In the genomic region with DNA sequence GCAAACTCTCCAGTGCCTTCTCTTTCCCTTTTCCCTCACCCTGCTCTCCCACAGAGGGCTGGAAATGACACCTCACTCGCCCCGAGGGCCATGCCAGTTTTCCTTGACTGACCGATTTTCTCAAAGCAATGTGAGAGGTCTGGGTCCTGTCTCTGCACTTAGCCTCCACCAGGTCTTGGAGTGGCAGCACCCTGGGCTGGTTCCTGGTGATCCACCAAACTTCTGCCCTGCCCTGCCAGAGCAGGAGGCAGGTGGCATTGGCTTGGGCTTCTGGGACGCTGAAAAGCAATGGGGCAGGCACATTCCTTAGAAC, we compare ENCODE assay signal across 8 cellular contexts.
A peak's percentile ranks its signal among the peaks of the same experiment; 100 is the strongest.
DNase-seq lines count a peak whose midpoint lies in the region; ATAC-seq and TF ChIP-seq lines count a peak whose summit lies in the region.

No MANE protein-coding gene starts in this region.

- no peak overlapping the region for H3T11ph ChIP-seq in H9 (ENCODE audit: low read length)

- peaks cover 6% of the 10 kb centered on the region for H3K79me1 ChIP-seq in H9 (ENCODE audit: insufficient read depth, low read depth, low read length, poor library complexity, severe bottlenecking)

- TF ChIP-seq CTCF in H9 (conservative IDR thresholded peaks at IDR 0.05) (no peak), retinal pigment epithelial cell (conservative IDR thresholded peaks at IDR 0.05; ENCODE audit: low read depth, low read length) (no peak)

- H3K36me3 ChIP-seq in iPS DF 6.9 (ENCODE audit: control insufficient read depth, insufficient read depth, low read length): no peaks in the 10 kb centered on the region; the same call in 1 of the 2 replicates

- H3K27ac Mint-ChIP-seq in H9 (0 out of 7 replicates have a peak overlapping the region, but pooled peaks of 1 of the 3 experiments have one; percentile 34), T-cell (peak overlapping the region; percentile 99)

- POLR2A ChIA-PET in T-cell (lab: Charles Lee): interaction anchor here (0.6 to 2.0 kb wide), 2 partner anchors 21 to 392 kb away, joined by 6 to 18 read pairs; no protein-coding TSS in a partner anchor

- peak overlapping the region; percentile 73 to 91 for H3K4me3 Mint-ChIP-seq in H9
- peak overlapping the region; percentile 84 to 94 (median 91) for H3K4me3 Mint-ChIP-seq in T-cell

- H3K23ac ChIP-seq in H9 (ENCODE audit: insufficient read length, low read depth, low read length): no peak overlapping the region

- no peak overlapping the region for H3K4ac ChIP-seq in H9 (ENCODE audit: low read depth, low read length)

- H3K14ac ChIP-seq in H9 (ENCODE audit: insufficient read depth, low read length): no peak overlapping the region

- H3K27me3 Mint-ChIP-seq in H9 (ENCODE audit: low read depth) (peaks cover 4% of the 10 kb centered on the region; the same call in 1 of the 2 replicates), T-cell (no peaks in the 10 kb centered on the region)

- H2AK5ac ChIP-seq in H9 (ENCODE audit: insufficient read length, low read length): no peak overlapping the region

- no CpG with 5 or more reads among the region's 4 CpGs for WGBS in H9 (ENCODE audit: extremely low coverage, insufficient read length, low lambda C conversion rate)
- WGBS in iPS DF 6.9 (ENCODE audit: insufficient coverage, insufficient read length): no CpG with 5 or more reads among the region's 4 CpGs

- no peak overlapping the region for H4K91ac ChIP-seq in H9 (ENCODE audit: insufficient read length, low read depth, low read length)

- no peak overlapping the region for H2BK5ac ChIP-seq in H9 (ENCODE audit: insufficient read length, low read length)

- H3K27ac ChIP-seq in H9 (ENCODE audit: insufficient read length, low read depth, low read length) (no peak overlapping the region), iPS DF 6.9 (ENCODE audit: low read length) (no peak overlapping the region)

- H3K4me3 ChIP-seq in iPS DF 6.9 (ENCODE audit: low read length) (peak overlapping the region; percentile 89; the same call in 1 of the 2 replicates), retinal pigment epithelial cell (ENCODE audit: low read length) (peak overlapping the region; percentile 54)

- peak overlapping the region; percentile 19 for H3K18ac ChIP-seq in H9 (ENCODE audit: insufficient read length, low read depth, low read length)

- H3K9me3 ChIP-seq in H9 (ENCODE audit: control insufficient read depth, low read depth, low read length) (no peaks in the 10 kb centered on the region), iPS DF 6.9 (ENCODE audit: control insufficient read depth, insufficient read depth, low read length) (no peaks in the 10 kb centered on the region)

- H2BK120ac ChIP-seq in H9 (ENCODE audit: low read depth, low read length, poor library complexity, severe bottlenecking): no peak overlapping the region

- H3K9me3 Mint-ChIP-seq in H9 (no peaks in the 10 kb centered on the region; a peak in 2 of 5 replicates), T-cell (no peaks in the 10 kb centered on the region)

- H3K56ac ChIP-seq in H9 (ENCODE audit: insufficient read length, low read depth, low read length): no peak overlapping the region

- H3K4me1 Mint-ChIP-seq in H9: peaks cover 47 to 60% of the 10 kb centered on the region in 2 experiments
- H3K4me1 Mint-ChIP-seq in T-cell: peaks cover 61 to 65% (median 62%) of the 10 kb centered on the region in 3 donors

- no peak overlapping the region for H3K9ac ChIP-seq in H9 (ENCODE audit: extremely low read depth, insufficient read length, low read length)

- no peak overlapping the region for H4K5ac ChIP-seq in H9 (ENCODE audit: insufficient read length, low read depth, low read length)

- no peak overlapping the region for H2AFZ ChIP-seq in H9 (ENCODE audit: low read length)

- CTCF ChIA-PET in T-cell (lab: Charles Lee): interaction anchor here in 1 of 2 donors (1.3 kb wide), 1 partner anchor 20 kb away, joined by 4 read pairs; no protein-coding TSS in a partner anchor

- peak overlapping the region; percentile 78 for H3K4me2 ChIP-seq in H9 (ENCODE audit: insufficient read depth, insufficient read length, low read length)

- ATAC-seq in T-cell (replicated peaks in 1 of 4): no peak

- H3K4me1 ChIP-seq in H9 (ENCODE audit: insufficient read depth, low read length) (peaks cover 9% of the 10 kb centered on the region; the same call in 1 of the 2 replicates), iPS DF 6.9 (ENCODE audit: control insufficient read depth, insufficient read depth, low read length) (peaks cover 15% of the 10 kb centered on the region)

- DNase-seq in H9 (no peak), T-cell (no peak), iPS DF 6.9 (ENCODE audit: low read depth, low spot score) (no peak), retinal pigment epithelial cell (ENCODE audit: low read depth) (no peak), NCI-H187 treated with DMSO at 0.1 percent for 48 hours (lab: John Stamatoyannopoulos, UW) (no peak), nucleus accumbens (lab: John Stamatoyannopoulos, UW) (no peak), cerebellar cortex (ENCODE audit: low spot score) (no peak), ecto neural progenitor cell (ENCODE audit: low spot score) (no peak)

- H3K27me3 ChIP-seq in H9 (ENCODE audit: insufficient read depth, low read length): no peaks in the 10 kb centered on the region; the same call in 1 of the 2 replicates
- no peaks in the 10 kb centered on the region for H3K27me3 ChIP-seq in iPS DF 6.9 (ENCODE audit: control insufficient read depth, insufficient read depth, low read length)

- H3K79me2 ChIP-seq in H9 (ENCODE audit: insufficient read depth, low read length): peaks cover 5% of the 10 kb centered on the region; the same call in 1 of the 2 replicates

- peaks cover 0 to 7% (median 3%) of the 10 kb centered on the region in 3 experiments; a peak in 4 of 7 replicates for H3K36me3 Mint-ChIP-seq in H9 (ENCODE audit: insufficient read depth in 1 of 3, low read depth in 3 of 3)
- H3K36me3 Mint-ChIP-seq in T-cell: no peaks in the 10 kb centered on the region

- no peak overlapping the region for H4K8ac ChIP-seq in H9 (replicated peaks; ENCODE audit: insufficient read length, low read depth, low read length)

- peaks cover 11% of the 10 kb centered on the region for H3K23me2 ChIP-seq in H9 (ENCODE audit: insufficient read length, low read depth, low read length, poor library complexity, severe bottlenecking)

- H2BK20ac ChIP-seq in H9 (ENCODE audit: low read depth, low read length, poor library complexity, severe bottlenecking): no peak overlapping the region

- no peaks in the 10 kb centered on the region for H4K20me1 ChIP-seq in H9 (ENCODE audit: control insufficient read depth, insufficient read depth, insufficient read length)

- H2BK12ac ChIP-seq in H9 (ENCODE audit: insufficient read length, low read depth, low read length): no peak overlapping the region

- no peak overlapping the region for H2BK15ac ChIP-seq in H9 (ENCODE audit: low read depth, low read length)
